Comparison of ENCODE assay signal across 8 cellular contexts in genomic region chr6:3137934-3138333, GRCh38. TPM values are rescaled to one million over a fixed set of nuclear protein-coding genes. Genes with fewer than 3 reads are reported as not detected.
DNase-seq lines count a peak whose midpoint lies in the region; ATAC-seq and TF ChIP-seq lines count a peak whose summit lies in the region.
"Not testable (repeated sequence)": the region's sequence is repeated elsewhere in the genome, so short reads cannot be mapped to it uniquely, and the experiment has no call there.

No MANE protein-coding gene starts in this region.

- H3K4me1 Mint-ChIP-seq in endothelial cell (ENCODE audit: unreplicated experiment): peaks cover 12% of the 10 kb centered on the region

- H3K36me3 ChIP-seq in ACC112 (ENCODE audit: insufficient read depth, low read length) (peaks cover 14% of the 10 kb centered on the region; the same call in 1 of the 2 replicates), heart right ventricle (peaks cover 0 to 91% (median 17%) of the 10 kb centered on the region in 9 donors), liver (ENCODE audit: control insufficient read depth in 4 of 4, insufficient read depth in 3 of 4, low read depth in 1 of 4, low read length in 3 of 4) (peaks cover 0 to 10% (median 4%) of the 10 kb centered on the region in 4 donors), gastrocnemius medialis (peaks cover 2 to 46% of the 10 kb centered on the region in 2 donors)

- TF ChIP-seq RAD21 in liver (IDR thresholded peaks at IDR 0.05): not testable (repeated sequence)

- H3K27ac Mint-ChIP-seq in endothelial cell (ENCODE audit: unreplicated experiment): not testable (repeated sequence)

- peaks cover 51% of the 10 kb centered on the region for H3K36me3 Mint-ChIP-seq in endothelial cell (ENCODE audit: low read depth, unreplicated experiment)

- H3K4me3 ChIP-seq in ACC112 (ENCODE audit: low read depth, low read length); heart right ventricle; liver (ENCODE audit: low read depth in 1 of 3, low read length in 3 of 3); gastrocnemius medialis: not testable (repeated sequence)

- in situ Hi-C loops in gastrocnemius medialis (cut with MboI; ENCODE audit: low sequenced_read_pairs in 4 of 4): loop anchor here in 1 of 4 donors (25.0 kb wide), 1 partner anchor 599 kb away; no protein-coding TSS in a partner anchor

- intact Hi-C loops in heart right ventricle (cut with DNase I): loop anchor here in 2 of 10 donors (5.0 to 10.0 kb wide), 2 partner anchors 354 to 597 kb away; no protein-coding TSS in a partner anchor
- intact Hi-C loops in gastrocnemius medialis (cut with DNase I; ENCODE audit: low total_unique reads): not testable (repeated sequence)

- H3K9ac ChIP-seq in liver (ENCODE audit: low read depth in 1 of 2, low read length in 2 of 2): not testable (repeated sequence)

- peaks cover 30% of the 10 kb centered on the region for H3K4me1 ChIP-seq in ACC112 (ENCODE audit: control insufficient read depth, insufficient read depth, low read length, unreplicated experiment)
- peaks cover 0 to 29% (median 16%) of the 10 kb centered on the region in 9 donors for H3K4me1 ChIP-seq in heart right ventricle
- H3K4me1 ChIP-seq in liver (ENCODE audit: control insufficient read depth in 4 of 4, insufficient read depth in 4 of 4, low read length in 3 of 4): peaks cover 15 to 64% (median 51%) of the 10 kb centered on the region in 4 donors
- H3K4me1 ChIP-seq in gastrocnemius medialis: peaks cover 8 to 20% of the 10 kb centered on the region in 2 donors

- H2AFZ ChIP-seq in ACC112 (ENCODE audit: low read length, unreplicated experiment): not testable (repeated sequence)

- H3K27ac ChIP-seq in ACC112 (ENCODE audit: low read depth, low read length) (peak overlapping the region; percentile 68), VCaP (peak overlapping the region; percentile 73; the same call in 1 of the 2 replicates), heart right ventricle (peak overlapping the region in 7 of 10 donors; percentile 13 to 74 (median 29)), liver (ENCODE audit: low read depth in 1 of 2, low read length in 2 of 2) (peak overlapping the region; percentile 53 to 88), gastrocnemius medialis (peak overlapping the region; percentile 47 to 75 (median 70))

- ATAC-seq in heart right ventricle, gastrocnemius medialis: not testable (repeated sequence)

- not testable (repeated sequence) for H3K9me3 Mint-ChIP-seq in endothelial cell (ENCODE audit: unreplicated experiment)

- H3K4me3 Mint-ChIP-seq in endothelial cell (ENCODE audit: unreplicated experiment): peak overlapping the region; percentile 47

- peak; percentile 31 for DNase-seq in EH (ENCODE audit: low read depth)
- peak; percentile 16 for DNase-seq in LHCN-M2 (ENCODE audit: low read depth)
- DNase-seq in endothelial cell (ENCODE audit: low spot score); heart right ventricle; gastrocnemius medialis: not testable (repeated sequence)

- WGBS in heart right ventricle, 2 donors: 82 to 89% methylated on average over 4 of the region's 4 CpGs
- whole genome bisulfite sequencing in liver: 56% methylated on average over 4 of the region's 4 CpGs

- H3K27me3 ChIP-seq in ACC112 (ENCODE audit: insufficient read depth, low read length); heart right ventricle; liver (ENCODE audit: control insufficient read depth in 4 of 4, insufficient read depth in 4 of 4, low read length in 3 of 4); gastrocnemius medialis: not testable (repeated sequence)

- not testable (repeated sequence) for TF ChIP-seq CTCF in VCaP (conservative IDR thresholded peaks at IDR 0.05); endothelial cell (IDR thresholded peaks at IDR 0.05; ENCODE audit: unreplicated experiment); heart right ventricle (IDR thresholded peaks at IDR 0.05); liver (IDR thresholded peaks at IDR 0.05; ENCODE audit: low read depth, low read length, missing input control); gastrocnemius medialis (IDR thresholded peaks at IDR 0.05 in 4 of 5, conservative IDR thresholded peaks at IDR 0.05 in 1 of 5)

- not testable (repeated sequence) for H3K27me3 Mint-ChIP-seq in endothelial cell (ENCODE audit: unreplicated experiment)

- not testable (repeated sequence) for H3K9me3 ChIP-seq in heart right ventricle; liver (ENCODE audit: control insufficient read depth in 4 of 4, low read length in 3 of 4); gastrocnemius medialis

- H3K79me2 ChIP-seq in ACC112 (ENCODE audit: control insufficient read depth, insufficient read depth, low read length, unreplicated experiment): not testable (repeated sequence)

- not testable (repeated sequence) for TF ChIP-seq POLR2A in gastrocnemius medialis (IDR thresholded peaks at IDR 0.05)

RNA-seq across cellular contexts. Expression of gene TUBB2A, which starts 19.4 kb away (rescaled TPM):
- total RNA-seq in LHCN-M2 (2014; rRNA removed) (197 TPM in 2 replicates), endothelial cell (ENCODE audit: unreplicated experiment) (73.6 TPM), heart right ventricle (10 to 100 TPM in 9 of 10 donors, 1 to 10 TPM in 1; 7.0 to 49.6 (median 17.5) TPM), liver (10 to 100 TPM; 89.8 to 94.8 TPM), gastrocnemius medialis (10 to 100 TPM; 18.9 to 53.1 (median 27.0) TPM)
- polyA plus RNA-seq in LHCN-M2 (2012): 380 TPM
- polyA plus RNA-seq in heart right ventricle (10 to 100 TPM; 10.2 to 59.3 TPM), liver (10 to 100 TPM; 53.5 to 86.3 TPM)

RNA-seq across cellular contexts. Expression of gene BPHL, which starts 19.4 kb away (rescaled TPM):
- total RNA-seq in LHCN-M2 (2014; rRNA removed) (22.5 and 28.0 TPM in 2 replicates), endothelial cell (ENCODE audit: unreplicated experiment) (35.4 TPM), heart right ventricle (10 to 100 TPM; 14.5 to 44.4 (median 21.0) TPM), liver (10 to 100 TPM; 16.0 to 33.4 TPM), gastrocnemius medialis (1 to 10 TPM; 4.7 to 8.7 (median 5.8) TPM)
- polyA plus RNA-seq in LHCN-M2 (2012): 28.7 TPM
- polyA plus RNA-seq in heart right ventricle (10 to 100 TPM in 1 of 2 donors, 1 to 10 TPM in 1; 5.3 to 22.6 TPM), liver (10 to 100 TPM; 29.6 to 90.8 TPM)
